ENCODE assay signal across 21 cellular contexts in the genomic region with DNA sequence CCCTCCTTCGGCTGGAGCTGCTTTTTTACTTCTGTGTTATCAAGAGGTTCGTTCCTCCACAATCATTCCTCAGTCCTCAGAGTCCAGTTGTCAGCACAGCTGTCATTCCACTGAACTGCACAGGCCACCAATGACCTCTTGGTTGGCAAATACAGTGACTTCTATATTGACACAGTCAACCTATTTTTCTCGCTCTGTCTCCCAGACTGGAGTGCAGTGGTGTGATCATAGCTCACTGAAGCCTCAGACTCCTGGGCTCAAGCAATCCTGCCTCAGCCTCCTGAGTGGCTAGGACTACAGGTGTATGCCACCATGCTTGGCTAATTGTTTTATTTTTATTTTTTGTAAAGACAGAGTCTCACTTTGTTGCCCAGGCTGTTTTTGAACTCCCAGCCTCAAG. TPM values are rescaled to one million over a fixed set of nuclear protein-coding genes. Genes with fewer than 3 reads are reported as not detected.
A peak's percentile ranks its signal among the peaks of the same experiment; 100 is the strongest.
DNase-seq lines count a peak whose midpoint lies in the region; ATAC-seq, FAIRE-seq and TF ChIP-seq lines count a peak whose summit lies in the region.
"Had no signal": no experiment of that assay in that cellular context is flagged by ENCODE, and none has a peak within 500 bp of the region (broad histone marks: within the 10 kb centered on the region; RNA-seq: fewer than 3 reads in every experiment).

No MANE protein-coding gene starts in this region.

- H4K20me1 ChIP-seq in HepG2 (ENCODE audit: insufficient read depth, low read length): no peaks in the 10 kb centered on the region

- WGBS in HepG2 (ENCODE audit: low lambda C conversion rate): 0% methylated on average over 3 of the region's 3 CpGs

- no peaks in the 10 kb centered on the region for H3K9me3 Mint-ChIP-seq in WTC11
- H3K9me3 Mint-ChIP-seq: activated naive CD4-positive, alpha-beta T cell treated with anti-CD3 and anti-CD28 coated beads for 36 hours; activated T-cell treated with anti-CD3 and anti-CD28 coated beads, Interleukin-2, amount 50 U/mL, for 4 hours; central memory CD8-positive, alpha-beta T cell; stimulated activated naive CD8-positive, alpha-beta T cell treated with anti-CD3 and anti-CD28 coated beads, Interleukin-15, amount 100 ng/mL, for 72 hours had no signal

- intact Hi-C loops in HepG2 (cut with micrococcal nuclease; ENCODE audit: unreplicated experiment) (loop anchor here (2.0 to 10.0 kb wide), 4 partner anchors 28 to 395 kb away; a partner anchor contains a TSS), uterus (cut with DNase I; ENCODE audit: low total_unique reads) (loop anchor here (10.0 kb wide), 1 partner anchor 62 kb away; a partner anchor contains a TSS)

- H3K27me3 ChIP-seq in HepG2 (ENCODE audit: control insufficient read depth in 1 of 2, insufficient read depth in 2 of 2, low read length in 2 of 2): no peaks in the 10 kb centered on the region
- H3K27me3 ChIP-seq in uterus: no peaks in the 10 kb centered on the region

- peak; percentile 93 for FAIRE-seq in HepG2 (lab: Jason Lieb, UNC)
- FAIRE-seq: D721Med, endothelial cell of umbilical vein, H1 had no signal

- no peaks in the 10 kb centered on the region for H3K4me1 Mint-ChIP-seq in WTC11

- peaks cover 47% of the 10 kb centered on the region for H3K36me3 Mint-ChIP-seq in WTC11

- H2AFZ ChIP-seq in HepG2 (ENCODE audit: low read length): no peak overlapping the region

- H3K4me3 ChIP-seq in HepG2 (replicated peaks in 1 of 3; ENCODE audit: insufficient read depth in 1 of 3, low read depth in 2 of 3, low read length in 3 of 3) (no peak overlapping the region), skin epidermis (no peak overlapping the region), uterus (no peak overlapping the region)

- no peak; a peak in 1 of 4 replicates for TF ChIP-seq POLR2A in HepG2 (IDR thresholded peaks at IDR 0.05; ENCODE audit: insufficient read depth in 1 of 2, low read depth in 2 of 2, low read length in 2 of 2)
- no peak for TF ChIP-seq POLR2A in uterus (IDR thresholded peaks at IDR 0.05)

- H3K27me3 Mint-ChIP-seq in WTC11 (ENCODE audit: low read depth): no peaks in the 10 kb centered on the region
- H3K27me3 Mint-ChIP-seq: central memory CD8-positive, alpha-beta T cell; stimulated activated naive CD8-positive, alpha-beta T cell treated with anti-CD3 and anti-CD28 coated beads, Interleukin-15, amount 100 ng/mL, for 72 hours had no signal

- peak overlapping the region; percentile 71 for H3K27ac ChIP-seq in HepG2 (ENCODE audit: extremely low read length, insufficient read depth, low read length)
- H3K27ac ChIP-seq in skin epidermis: peak overlapping the region in 12 of 21 experiments; percentile 6 to 69 (median 43)
- H3K27ac ChIP-seq in uterus: no peak overlapping the region
- H3K27ac ChIP-seq: C4-2B had no signal

- DNase-seq in HuH-7 (ENCODE audit: low spot score) (peak; percentile 62), WTC11 (ENCODE audit: low spot score) (no peak), HepG2 (ENCODE audit: low spot score) (peak; percentile 89), uterus (no peak), GM10248 (ENCODE audit: extremely low spot score) (no peak)
- DNase-seq in activated T-cell treated with anti-CD3 and anti-CD28 coated beads, Interleukin-2, amount 50 U/mL, for 48 hours: no peak
- DNase-seq: activated CD4-positive, CD25-positive, alpha-beta regulatory T cell treated with anti-CD3 and anti-CD28 coated beads, Interleukin-2, amount 50 U/mL, for 72 hours; activated naive CD4-positive, alpha-beta T cell treated with anti-CD3 and anti-CD28 coated beads for 36 hours; activated T-cell treated with anti-CD3 and anti-CD28 coated beads, Interleukin-2, amount 50 U/mL, for 4 hours; aorta; mesendoderm; NCI-H446; SHP77; stimulated activated CD4-positive, alpha-beta T cell treated with anti-CD3 and anti-CD28 coated beads, Interleukin-4, amount 100 ng/mL, for 4 hours; stimulated activated naive CD8-positive, alpha-beta T cell treated with anti-CD3 and anti-CD28 coated beads, Interleukin-15, amount 100 ng/mL, for 72 hours had no signal

- peak overlapping the region; percentile 58 for H3K4me2 ChIP-seq in HepG2 (ENCODE audit: low read depth, low read length)

- H3K36me3 ChIP-seq in HepG2 (replicated peaks in 1 of 2; ENCODE audit: control insufficient read depth in 1 of 2, insufficient read depth in 2 of 2, low read length in 2 of 2) (peaks cover 5 to 46% of the 10 kb centered on the region in 2 experiments), uterus (no peaks in the 10 kb centered on the region)

- no peak overlapping the region; the same call in 1 of the 2 replicates for H3K27ac Mint-ChIP-seq in WTC11
- H3K27ac Mint-ChIP-seq: activated naive CD4-positive, alpha-beta T cell treated with anti-CD3 and anti-CD28 coated beads for 36 hours had no signal

- POLR2A ChIA-PET in WTC11 (lab: Charles Lee): no interaction called here
- POLR2A ChIA-PET in HepG2 (lab: Yijun Ruan, JAX): interaction anchor here (0.7 to 4.7 kb wide), 10 partner anchors 12 to 598 kb away, joined by 3 to 33 read pairs (median 4); a partner anchor contains a TSS
- POLR2A ChIA-PET in GM10248 (lab: Yijun Ruan, JAX): no interaction called here

- H3K4me1 ChIP-seq in HepG2 (ENCODE audit: insufficient read depth, low read length) (peaks cover 71% of the 10 kb centered on the region), uterus (no peaks in the 10 kb centered on the region)

- peaks cover 10% of the 10 kb centered on the region for H3K79me2 ChIP-seq in HepG2 (ENCODE audit: insufficient read depth, low read length)

- peak in 1 of 2 experiments; percentile 49; a peak in 2 of 4 replicates for TF ChIP-seq EP300 in HepG2 (IDR thresholded peaks at IDR 0.05; ENCODE audit: low read depth in 2 of 2, low read length in 2 of 2)
- no peak for TF ChIP-seq EP300 in HepG2 (CRISPR knock-in tag; IDR thresholded peaks at IDR 0.05; ENCODE audit: borderline replicate concordance)

- TF ChIP-seq CTCF in WTC11 (IDR thresholded peaks at IDR 0.05) (no peak), HepG2 (CRISPR knock-in tag; IDR thresholded peaks at IDR 0.05) (0 out of 2 replicates have a peak, but pooled peaks have one; percentile 14), uterus (IDR thresholded peaks at IDR 0.05) (no peak), GM10248 (IDR thresholded peaks at IDR 0.05; ENCODE audit: control extremely low read depth, extremely low read depth, low read depth, missing control alignments) (no peak)

- no peak overlapping the region for H3K4me3 Mint-ChIP-seq in WTC11
- H3K4me3 Mint-ChIP-seq: activated naive CD4-positive, alpha-beta T cell treated with anti-CD3 and anti-CD28 coated beads for 36 hours; activated T-cell treated with anti-CD3 and anti-CD28 coated beads, Interleukin-2, amount 50 U/mL, for 4 hours; central memory CD8-positive, alpha-beta T cell; stimulated activated naive CD8-positive, alpha-beta T cell treated with anti-CD3 and anti-CD28 coated beads, Interleukin-15, amount 100 ng/mL, for 72 hours had no signal

- BruUV-seq in HepG2 (replicated peaks; lab: Mats Ljungman, UMichigan): no TSS peak

- H3K9me3 ChIP-seq in HepG2 (ENCODE audit: low read length): no peaks in the 10 kb centered on the region
- no peaks in the 10 kb centered on the region for H3K9me3 ChIP-seq in uterus

- in situ Hi-C loops in HepG2 (cut with HindIII; ENCODE audit: extremely low pct_ligation_motif_present, low pct_unique_long_range_greater_than_20kb): no loop called here

- no peak for ATAC-seq in WTC11
- ATAC-seq in HepG2: peak; percentile 97
- ATAC-seq: activated T-cell treated with anti-CD3 and anti-CD28 coated beads, Interleukin-2, amount 50 U/mL, for 4 hours; stimulated activated naive CD8-positive, alpha-beta T cell treated with anti-CD3 and anti-CD28 coated beads, Interleukin-15, amount 100 ng/mL, for 72 hours had no signal

- CTCF ChIA-PET in WTC11 (lab: Charles Lee): no interaction called here
- CTCF ChIA-PET in HepG2 (lab: Yijun Ruan, JAX; ENCODE audit: low intra/inter-chr PET ratio, low total read pairs): no interaction called here
- CTCF ChIA-PET in GM10248 (lab: Yijun Ruan, JAX): interaction anchor here (1.1 kb wide), 1 partner anchor 32 kb away, joined by 3 read pairs; no protein-coding TSS in a partner anchor

- H3K9ac ChIP-seq in HepG2 (ENCODE audit: insufficient read depth, low read depth, low read length): peak overlapping the region; percentile 41

- no peak for TF ChIP-seq RAD21 in HepG2 (CRISPR knock-in tag; IDR thresholded peaks at IDR 0.05)

TF ChIP-seq in HepG2, 621 proteins besides CTCF, POLR2A, EP300 and RAD21 (continues in another document):
- TF ChIP-seq BORCS8-MEF2B (CRISPR knock-in tag; IDR thresholded peaks at IDR 0.05): no peak
- peak; percentile 14; the same call in 1 of the 2 replicates for TF ChIP-seq ETV5 (CRISPR knock-in tag; IDR thresholded peaks at IDR 0.05; ENCODE audit: borderline replicate concordance)

RNA-seq across cellular contexts. Expression of a gene that starts 27.7 kb away (rescaled TPM):
- total RNA-seq in WTC11 (2021) (20.3 to 23.3 TPM (median 21.2 TPM) in 3 replicates), HepG2 (2016; rRNA removed; fragmentation: Illumina TruSeq; extraction: Trizol) (31.0 and 41.1 TPM in 2 replicates), uterus (10 to 100 TPM in 3 of 4 donors, 1 to 10 TPM in 1; 8.5 to 39.7 (median 37.6) TPM)
- total RNA-seq in HepG2 (2016; cell fraction: cytosol; rRNA removed; fragmentation: Illumina TruSeq; extraction: Trizol; ENCODE audit: low read depth): 9.9 and 16.6 TPM in 2 replicates
- 31.6 and 44.5 TPM in 2 replicates for total RNA-seq in HepG2 (2016; cell fraction: insoluble cytoplasmic fraction; rRNA removed; fragmentation: Illumina TruSeq; extraction: Trizol)
- total RNA-seq in HepG2 (2016; cell fraction: membrane; rRNA removed; fragmentation: Illumina TruSeq; extraction: Trizol): 21.3 and 21.4 TPM in 2 replicates
- 13.8 and 14.1 TPM in 2 replicates for total RNA-seq in HepG2 (2016; cell fraction: nucleus; rRNA removed; fragmentation: Illumina TruSeq; extraction: Trizol)
- polyA plus RNA-seq in HepG2 (2011; rRNA removed): 22.7 and 27.7 TPM in 2 replicates
- polyA plus RNA-seq in HepG2 (2011; cell fraction: cytosol; rRNA removed): 27.6 and 28.2 TPM in 2 replicates
- polyA plus RNA-seq in HepG2 (2011; cell fraction: nucleus; rRNA removed): 10.8 and 14.7 TPM in 2 replicates
- polyA plus RNA-seq in HepG2 (2012): 20.8 and 22.7 TPM in 2 replicates
- polyA plus RNA-seq in HepG2 (2016; cell fraction: cytosol; fragmentation: Illumina TruSeq; extraction: Trizol; ENCODE audit: low read depth): 5.1 and 5.2 TPM in 2 replicates
- 28.2 and 29.7 TPM in 2 replicates for polyA plus RNA-seq in HepG2 (2016; cell fraction: insoluble cytoplasmic fraction; fragmentation: Illumina TruSeq; extraction: Trizol; ENCODE audit: low read depth)
- polyA plus RNA-seq in HepG2 (2016; cell fraction: membrane; fragmentation: Illumina TruSeq; extraction: Trizol; ENCODE audit: low read depth): 10.6 and 11.6 TPM in 2 replicates
- 16.1 and 23.0 TPM in 2 replicates for polyA plus RNA-seq in HepG2 (2016; cell fraction: nucleus; fragmentation: Illumina TruSeq; extraction: Trizol; ENCODE audit: insufficient read depth, low read depth)
- polyA minus RNA-seq in HepG2 (2011; rRNA and poly(A)+ RNA removed; ENCODE audit: low replicate concordance): 20.8 and 22.0 TPM in 2 replicates
- polyA minus RNA-seq in HepG2 (2011; cell fraction: cytosol; rRNA and poly(A)+ RNA removed): 20.6 and 22.6 TPM in 2 replicates
- polyA minus RNA-seq in HepG2 (2011; cell fraction: nucleus; rRNA and poly(A)+ RNA removed): 18.3 and 21.8 TPM in 2 replicates

Comparison
In these comparisons a context has a peak if more than half of its experiments do, and no peak if none do; other contexts are left out.
1. DNase-seq: peak in HuH-7 (single experiment) and HepG2 (single experiment); none in WTC11 (single experiment), uterus (0 of 2), activated T-cell treated with anti-CD3 and anti-CD28 coated beads, Interleukin-2, amount 50 U/mL, for 48 hours (0 of 2) and GM10248 (single experiment).
2. H3K27ac ChIP-seq: peak in HepG2 (single experiment) and skin epidermis (12 of 21); none in uterus (0 of 2).